ENCODE assay signal across 1 cellular context in the genomic region with DNA sequence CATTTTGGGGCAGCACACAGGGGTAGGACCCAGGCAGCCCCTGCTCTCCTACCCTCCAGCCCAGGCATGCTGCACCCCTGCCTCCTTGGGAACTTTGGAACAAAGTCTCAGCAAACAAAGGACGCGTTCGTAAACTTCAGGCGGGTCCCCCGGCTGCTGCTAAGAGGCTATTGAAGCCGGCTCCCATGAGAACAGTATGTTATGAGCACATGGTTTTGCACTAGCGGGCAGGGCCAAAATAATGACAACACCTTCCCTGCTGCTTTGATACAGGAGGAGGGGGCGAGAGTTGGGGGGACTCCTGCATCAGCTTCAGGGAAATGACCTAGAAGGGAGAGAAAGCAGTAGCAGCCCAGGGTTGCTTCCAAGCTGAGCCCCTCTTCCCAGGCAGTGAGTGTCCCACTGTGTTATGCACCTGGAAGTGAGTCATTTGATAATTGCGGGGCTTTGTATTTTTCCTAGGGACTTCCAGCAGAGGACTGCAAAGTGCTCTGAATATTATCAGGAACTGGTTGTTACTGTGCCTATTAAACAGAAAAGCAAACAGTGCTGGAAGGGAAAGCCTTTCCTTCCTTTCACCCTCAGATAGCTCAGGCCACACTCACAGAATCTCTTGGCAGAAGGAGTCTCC.
TF ChIP-seq lines count a peak whose summit lies in the region.

No MANE protein-coding gene starts in this region.

TF ChIP-seq in SK-N-SH, 30 proteins besides CTCF, POLR2A, EP300 and RAD21 (continued from another document):
- TF ChIP-seq, protein P1, sequence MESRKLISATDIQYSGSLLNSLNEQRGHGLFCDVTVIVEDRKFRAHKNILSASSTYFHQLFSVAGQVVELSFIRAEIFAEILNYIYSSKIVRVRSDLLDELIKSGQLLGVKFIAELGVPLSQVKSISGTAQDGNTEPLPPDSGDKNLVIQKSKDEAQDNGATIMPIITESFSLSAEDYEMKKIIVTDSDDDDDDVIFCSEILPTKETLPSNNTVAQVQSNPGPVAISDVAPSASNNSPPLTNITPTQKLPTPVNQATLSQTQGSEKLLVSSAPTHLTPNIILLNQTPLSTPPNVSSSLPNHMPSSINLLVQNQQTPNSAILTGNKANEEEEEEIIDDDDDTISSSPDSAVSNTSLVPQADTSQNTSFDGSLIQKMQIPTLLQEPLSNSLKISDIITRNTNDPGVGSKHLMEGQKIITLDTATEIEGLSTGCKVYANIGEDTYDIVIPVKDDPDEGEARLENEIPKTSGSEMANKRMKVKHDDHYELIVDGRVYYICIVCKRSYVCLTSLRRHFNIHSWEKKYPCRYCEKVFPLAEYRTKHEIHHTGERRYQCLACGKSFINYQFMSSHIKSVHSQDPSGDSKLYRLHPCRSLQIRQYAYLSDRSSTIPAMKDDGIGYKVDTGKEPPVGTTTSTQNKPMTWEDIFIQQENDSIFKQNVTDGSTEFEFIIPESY (IDR thresholded peaks at IDR 0.05; ENCODE audit: borderline replicate concordance, low read depth), result no peak
- TF ChIP-seq FOSL2 (IDR thresholded peaks at IDR 0.05; ENCODE audit: borderline replicate concordance, low read depth) (peak; percentile 59; the same call in 1 of the 2 replicates), TCF12 (IDR thresholded peaks at IDR 0.05) (peak; percentile 53), GATA2 (CRISPR knock-in tag; IDR thresholded peaks at IDR 0.05) (no peak), TAF1 (IDR thresholded peaks at IDR 0.05; ENCODE audit: borderline replicate concordance, low read depth, low read length) (no peak), USF2 (IDR thresholded peaks at IDR 0.05; ENCODE audit: borderline replicate concordance, low read depth, low read length) (no peak), NRF1 (IDR thresholded peaks at IDR 0.05; ENCODE audit: low read depth, low read length) (no peak), YY1 (IDR thresholded peaks at IDR 0.05; ENCODE audit: low read depth) (no peak), JUND (IDR thresholded peaks at IDR 0.05) (peak; percentile 61), NFIC (IDR thresholded peaks at IDR 0.05; ENCODE audit: borderline replicate concordance) (no peak), IRF3 (IDR thresholded peaks at IDR 0.05; ENCODE audit: low read depth, low read length) (no peak), SIN3A (IDR thresholded peaks at IDR 0.05; ENCODE audit: borderline replicate concordance, low read depth, low read length) (no peak), POLR2AphosphoS5 (IDR thresholded peaks at IDR 0.05; ENCODE audit: low read depth, low read length) (no peak), FOXJ3 (CRISPR knock-in tag; IDR thresholded peaks at IDR 0.05) (no peak), MXI1 (IDR thresholded peaks at IDR 0.05; ENCODE audit: low read depth, low read length) (no peak), FOXM1 (IDR thresholded peaks at IDR 0.05; ENCODE audit: low read depth) (no peak), GABPA (IDR thresholded peaks at IDR 0.05; ENCODE audit: low read depth) (no peak), RFX5 (IDR thresholded peaks at IDR 0.05; ENCODE audit: low read length) (no peak), CHD2 (IDR thresholded peaks at IDR 0.05; ENCODE audit: low read length, partially characterized antibody) (no peak), EZH2phosphoT487 (IDR thresholded peaks at IDR 0.05; ENCODE audit: borderline replicate concordance, low read depth) (no peak)
- TF ChIP-seq, protein P2, sequence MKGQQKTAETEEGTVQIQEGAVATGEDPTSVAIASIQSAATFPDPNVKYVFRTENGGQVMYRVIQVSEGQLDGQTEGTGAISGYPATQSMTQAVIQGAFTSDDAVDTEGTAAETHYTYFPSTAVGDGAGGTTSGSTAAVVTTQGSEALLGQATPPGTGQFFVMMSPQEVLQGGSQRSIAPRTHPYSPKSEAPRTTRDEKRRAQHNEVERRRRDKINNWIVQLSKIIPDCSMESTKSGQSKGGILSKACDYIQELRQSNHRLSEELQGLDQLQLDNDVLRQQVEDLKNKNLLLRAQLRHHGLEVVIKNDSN (IDR thresholded peaks at IDR 0.05; ENCODE audit: borderline replicate concordance, low read depth), result no peak
- TF ChIP-seq, protein P3, sequence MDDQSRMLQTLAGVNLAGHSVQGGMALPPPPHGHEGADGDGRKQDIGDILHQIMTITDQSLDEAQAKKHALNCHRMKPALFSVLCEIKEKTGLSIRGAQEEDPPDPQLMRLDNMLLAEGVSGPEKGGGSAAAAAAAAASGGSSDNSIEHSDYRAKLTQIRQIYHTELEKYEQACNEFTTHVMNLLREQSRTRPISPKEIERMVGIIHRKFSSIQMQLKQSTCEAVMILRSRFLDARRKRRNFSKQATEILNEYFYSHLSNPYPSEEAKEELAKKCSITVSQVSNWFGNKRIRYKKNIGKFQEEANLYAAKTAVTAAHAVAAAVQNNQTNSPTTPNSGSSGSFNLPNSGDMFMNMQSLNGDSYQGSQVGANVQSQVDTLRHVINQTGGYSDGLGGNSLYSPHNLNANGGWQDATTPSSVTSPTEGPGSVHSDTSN (IDR thresholded peaks at IDR 0.05), result no peak
- TF ChIP-seq, protein P4, sequence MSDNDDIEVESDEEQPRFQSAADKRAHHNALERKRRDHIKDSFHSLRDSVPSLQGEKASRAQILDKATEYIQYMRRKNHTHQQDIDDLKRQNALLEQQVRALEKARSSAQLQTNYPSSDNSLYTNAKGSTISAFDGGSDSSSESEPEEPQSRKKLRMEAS (IDR thresholded peaks at IDR 0.05; ENCODE audit: low read depth), result no peak
